2 cellular contexts compared by ENCODE assay signal in genomic region chr2:127241184-127241583, GRCh38. TPM values are rescaled to one million over a fixed set of nuclear protein-coding genes. Genes with fewer than 3 reads are reported as not detected.
"Had no signal": no experiment of that assay in that cellular context is flagged by ENCODE, and none has a peak within 500 bp of the region (broad histone marks: within the 10 kb centered on the region; RNA-seq: fewer than 3 reads in every experiment).

No MANE protein-coding gene starts in this region.

RNA-seq across cellular contexts. Expression of gene CYP27C1, which starts 21.1 kb away (rescaled TPM):
- total RNA-seq: HepG2 had no signal
- polyA plus RNA-seq: HepG2, IgD-negative memory B cell had no signal
